Comparison of ENCODE assay signal across 18 cellular contexts in the genomic region with DNA sequence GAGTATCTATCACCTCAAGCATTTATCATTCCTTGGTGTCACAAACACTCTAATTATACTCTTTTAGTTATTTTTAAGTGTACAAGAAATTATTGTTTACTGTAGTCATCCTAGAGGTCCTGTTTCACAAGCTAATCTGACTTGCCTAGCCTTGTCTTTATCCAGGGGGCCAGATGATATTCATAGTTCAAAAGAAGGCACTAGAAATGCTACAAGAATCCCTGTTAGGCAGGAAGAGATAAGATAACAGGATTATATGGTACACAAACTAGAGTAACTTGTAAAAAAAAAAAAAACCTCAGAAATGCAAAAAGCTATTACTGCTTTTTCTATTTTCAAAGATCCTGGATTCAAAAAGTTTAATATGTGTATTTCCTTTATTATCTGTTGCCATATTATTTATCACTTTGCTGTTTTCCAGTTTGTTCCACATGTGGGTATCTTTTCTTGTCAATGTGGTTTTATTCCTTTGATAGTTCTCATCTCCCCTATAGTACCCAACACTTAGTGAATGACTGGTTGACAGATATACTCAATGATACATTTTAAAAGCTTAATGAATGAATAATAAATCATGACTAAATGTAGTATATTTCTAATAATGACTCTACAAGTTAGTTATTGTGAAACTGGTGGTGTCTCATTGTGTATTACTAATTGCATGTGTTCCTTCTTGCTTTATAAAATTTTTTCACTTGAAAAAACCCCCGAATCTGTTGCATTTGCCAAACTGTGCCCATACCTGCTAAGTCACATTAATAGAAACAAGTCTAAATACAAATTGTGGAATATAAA.
"Had no signal": no experiment of that assay in that cellular context is flagged by ENCODE, and none has a peak within 500 bp of the region (broad histone marks: within the 10 kb centered on the region; RNA-seq: fewer than 3 reads in every experiment).

No MANE protein-coding gene starts in this region.

- H3K9me3 ChIP-seq: ascending aorta, breast epithelium, gastroesophageal sphincter, heart right ventricle, mucosa of descending colon, SK-N-SH, stomach had no signal

- H3K4me1 Mint-ChIP-seq: activated naive CD8-positive, alpha-beta T cell treated with anti-CD3 and anti-CD28 coated beads, Interleukin-2, amount 50 U/mL, for 24 hours; activated T-helper 17 cell treated with anti-CD3 and anti-CD28 coated beads, Interleukin-2, amount 50 U/mL, for 72 hours had no signal

- ATAC-seq: activated CD4-positive, alpha-beta T cell treated with anti-CD3 and anti-CD28 coated beads for 36 hours; activated naive CD8-positive, alpha-beta T cell treated with anti-CD3 and anti-CD28 coated beads, Interleukin-2, amount 50 U/mL, for 24 hours; activated T-helper 17 cell treated with anti-CD3 and anti-CD28 coated beads, Interleukin-2, amount 50 U/mL, for 72 hours; gastroesophageal sphincter; mucosa of descending colon had no signal

- H3K27ac Mint-ChIP-seq: activated CD4-positive, alpha-beta memory T cell treated with anti-CD3 and anti-CD28 coated beads for 36 hours; activated CD4-positive, alpha-beta T cell treated with anti-CD3 and anti-CD28 coated beads for 36 hours; activated naive CD4-positive, alpha-beta T cell treated with anti-CD3 and anti-CD28 coated beads for 36 hours; activated T-helper 17 cell treated with anti-CD3 and anti-CD28 coated beads, Interleukin-2, amount 50 U/mL, for 72 hours; neural progenitor cell; progenitor cell of endocrine pancreas; type B pancreatic cell had no signal

- H3K4me3 Mint-ChIP-seq: activated CD4-positive, alpha-beta memory T cell treated with anti-CD3 and anti-CD28 coated beads for 36 hours; activated CD4-positive, alpha-beta T cell treated with anti-CD3 and anti-CD28 coated beads for 36 hours; activated naive CD4-positive, alpha-beta T cell treated with anti-CD3 and anti-CD28 coated beads for 36 hours; activated naive CD8-positive, alpha-beta T cell treated with anti-CD3 and anti-CD28 coated beads, Interleukin-2, amount 50 U/mL, for 24 hours; activated T-helper 17 cell treated with anti-CD3 and anti-CD28 coated beads, Interleukin-2, amount 50 U/mL, for 72 hours; naive B cell; neural progenitor cell; type B pancreatic cell had no signal

- H3K4me3 ChIP-seq: ascending aorta, breast epithelium, gastroesophageal sphincter, heart right ventricle, mucosa of descending colon, neural progenitor cell, stomach had no signal

- H3K36me3 Mint-ChIP-seq: activated CD4-positive, alpha-beta memory T cell treated with anti-CD3 and anti-CD28 coated beads for 36 hours; naive B cell; neural progenitor cell; type B pancreatic cell had no signal

- H3K4me1 ChIP-seq: ascending aorta, breast epithelium, gastroesophageal sphincter, neural progenitor cell, stomach had no signal

- H3K27me3 ChIP-seq: ascending aorta, gastroesophageal sphincter, heart right ventricle, neural progenitor cell, stomach had no signal

- DNase-seq: activated CD4-positive, alpha-beta memory T cell treated with anti-CD3 and anti-CD28 coated beads for 36 hours; activated CD4-positive, alpha-beta T cell treated with anti-CD3 and anti-CD28 coated beads for 36 hours; activated naive CD4-positive, alpha-beta T cell treated with anti-CD3 and anti-CD28 coated beads for 36 hours; activated naive CD8-positive, alpha-beta T cell treated with anti-CD3 and anti-CD28 coated beads, Interleukin-2, amount 50 U/mL, for 24 hours; activated T-cell treated with anti-CD3 and anti-CD28 coated beads, Interleukin-2, amount 50 U/mL, for 1 hour; heart right ventricle; mesenchymal stem cell; mucosa of descending colon; naive B cell; SK-N-SH; stomach had no signal

- H3K36me3 ChIP-seq: ascending aorta, breast epithelium, gastroesophageal sphincter, heart right ventricle, neural progenitor cell had no signal

- H3K27me3 Mint-ChIP-seq: activated CD4-positive, alpha-beta memory T cell treated with anti-CD3 and anti-CD28 coated beads for 36 hours; activated CD4-positive, alpha-beta T cell treated with anti-CD3 and anti-CD28 coated beads for 36 hours; activated naive CD8-positive, alpha-beta T cell treated with anti-CD3 and anti-CD28 coated beads, Interleukin-2, amount 50 U/mL, for 24 hours; activated T-helper 17 cell treated with anti-CD3 and anti-CD28 coated beads, Interleukin-2, amount 50 U/mL, for 72 hours; progenitor cell of endocrine pancreas; type B pancreatic cell had no signal

- H3K9me3 Mint-ChIP-seq: activated CD4-positive, alpha-beta memory T cell treated with anti-CD3 and anti-CD28 coated beads for 36 hours; activated naive CD4-positive, alpha-beta T cell treated with anti-CD3 and anti-CD28 coated beads for 36 hours; activated naive CD8-positive, alpha-beta T cell treated with anti-CD3 and anti-CD28 coated beads, Interleukin-2, amount 50 U/mL, for 24 hours; activated T-helper 17 cell treated with anti-CD3 and anti-CD28 coated beads, Interleukin-2, amount 50 U/mL, for 72 hours; neural progenitor cell; type B pancreatic cell had no signal
